ENCODE assay signal across 8 cellular contexts in the genomic region with DNA sequence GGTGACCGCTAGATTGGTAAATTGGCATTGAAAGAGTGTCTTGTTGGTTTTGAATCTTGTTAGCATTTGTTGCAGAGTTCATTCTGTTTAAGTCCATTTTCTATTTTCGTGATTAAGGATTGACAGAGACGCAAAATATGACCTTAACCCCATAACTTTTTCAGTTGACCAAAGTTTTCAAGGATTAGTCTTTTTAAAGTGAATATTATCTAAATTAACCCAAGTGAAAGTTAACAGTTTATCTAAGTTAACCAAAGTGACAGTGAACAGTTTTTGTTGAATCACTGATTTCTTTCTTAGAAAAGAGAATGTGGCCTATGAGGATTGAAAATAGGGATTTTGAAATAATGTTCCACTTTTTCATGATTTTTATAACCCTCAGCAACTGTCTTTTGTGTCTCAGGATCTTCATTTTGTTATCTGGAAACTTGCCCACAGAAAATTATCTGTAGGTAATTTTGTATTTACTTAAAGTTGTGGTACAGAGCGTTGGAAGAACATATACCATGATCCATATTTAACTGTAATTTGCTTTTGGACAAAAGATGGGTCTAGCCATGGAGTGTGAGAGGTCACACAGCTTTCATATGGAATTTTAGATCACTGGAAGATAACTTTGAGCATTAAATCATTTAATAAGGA. TPM values are rescaled to one million over a fixed set of nuclear protein-coding genes. Genes with fewer than 3 reads are reported as not detected.
DNase-seq lines count a peak whose midpoint lies in the region; ATAC-seq, FAIRE-seq and TF ChIP-seq lines count a peak whose summit lies in the region.

No MANE protein-coding gene starts in this region.

- peaks cover 15% of the 10 kb centered on the region for H3K36me3 Mint-ChIP-seq in T-helper 1 cell treated with Interleukin-12 subunit alpha and Interleukin-12 subunit beta and Interleukin-4 antibody, amounts not matched to agents 30 μg/mL and 1 μg/mL, for 36 hours (ENCODE audit: low read depth)
- H3K36me3 Mint-ChIP-seq in activated naive CD8-positive, alpha-beta T cell treated with anti-CD3 and anti-CD28 coated beads for 36 hours = peaks cover 5% of the 10 kb centered on the region

- H3K4me3 Mint-ChIP-seq in T-helper 1 cell treated with Interleukin-12 subunit alpha and Interleukin-12 subunit beta and Interleukin-4 antibody, amounts not matched to agents 30 μg/mL and 1 μg/mL, for 36 hours = peak overlapping the region; percentile 85
- peak overlapping the region; percentile 79 for H3K4me3 Mint-ChIP-seq in activated naive CD8-positive, alpha-beta T cell treated with anti-CD3 and anti-CD28 coated beads for 36 hours

- DNase-seq in T-helper 1 cell (no peak), keratinocyte (ENCODE audit: low read depth, low spot score) (no peak), substantia nigra (lab: John Stamatoyannopoulos, UW) (no peak), pons (ENCODE audit: low spot score) (no peak)
- no peak for DNase-seq in activated naive CD8-positive, alpha-beta T cell treated with anti-CD3 and anti-CD28 coated beads for 36 hours
- no peak for DNase-seq in activated CD4-positive, alpha-beta T cell treated with anti-CD3 and anti-CD28 coated beads for 1 hour

- peak overlapping the region; percentile 94 for H3K4me2 ChIP-seq in keratinocyte (ENCODE audit: control insufficient read depth, extremely low read depth, insufficient read depth, low read depth, low read length)

- H3K4me1 Mint-ChIP-seq in T-helper 1 cell treated with Interleukin-12 subunit alpha and Interleukin-12 subunit beta and Interleukin-4 antibody, amounts not matched to agents 30 μg/mL and 1 μg/mL, for 36 hours (ENCODE audit: low read depth) = peaks cover 38% of the 10 kb centered on the region
- H3K4me1 Mint-ChIP-seq in activated naive CD8-positive, alpha-beta T cell treated with anti-CD3 and anti-CD28 coated beads for 36 hours = peaks cover 29% of the 10 kb centered on the region

- no peaks in the 10 kb centered on the region for H3K9me1 ChIP-seq in keratinocyte (ENCODE audit: control insufficient read depth, extremely low read depth, insufficient read depth, low read length)

- peaks cover 60% of the 10 kb centered on the region for H3K79me2 ChIP-seq in keratinocyte (ENCODE audit: control insufficient read depth, insufficient read depth, low read length)

- FAIRE-seq in keratinocyte (lab: Jason Lieb, UNC) = no peak

- no peaks in the 10 kb centered on the region for H3K27me3 ChIP-seq in keratinocyte (ENCODE audit: control insufficient read depth, extremely low read depth, insufficient read depth, low read length)

- no peak for TF ChIP-seq CTCF in keratinocyte (optimal IDR thresholded peaks at IDR 0.05 in 1 of 3, IDR thresholded peaks at IDR 0.05 in 1 of 3, conservative IDR thresholded peaks at IDR 0.05 in 1 of 3; ENCODE audit: extremely low read depth in 1 of 3, insufficient read depth in 2 of 3, low read length in 3 of 3)

- peak overlapping the region; percentile 98 for H3K27ac ChIP-seq in keratinocyte (ENCODE audit: control insufficient read depth, insufficient read depth, low read length)
- H3K27ac ChIP-seq in substantia nigra (ENCODE audit: low read depth, low read length, poor library complexity, severe bottlenecking) = peak overlapping the region; percentile 100

- no peaks in the 10 kb centered on the region for H3K27me3 Mint-ChIP-seq in T-helper 1 cell treated with Interleukin-12 subunit alpha and Interleukin-12 subunit beta and Interleukin-4 antibody, amounts not matched to agents 30 μg/mL and 1 μg/mL, for 36 hours (ENCODE audit: low read depth)
- no peaks in the 10 kb centered on the region for H3K27me3 Mint-ChIP-seq in activated naive CD8-positive, alpha-beta T cell treated with anti-CD3 and anti-CD28 coated beads for 36 hours

- H3K9ac ChIP-seq in keratinocyte (ENCODE audit: control insufficient read depth, extremely low read depth, insufficient read depth, low read length) = peak overlapping the region; percentile 96

- peaks cover 14% of the 10 kb centered on the region for H3K4me1 ChIP-seq in keratinocyte (ENCODE audit: control insufficient read depth, extremely low read depth, insufficient read depth, low read length)

- dilution Hi-C loops in keratinocyte (cut with MboI; ENCODE audit: extremely low pct_ligation_motif_present, low sequenced_read_pairs) = no loop called here

- no peak for ATAC-seq in HG02623 (IDR thresholded peaks at IDR 0.05; ENCODE audit: unreplicated experiment)

- H4K20me1 ChIP-seq in keratinocyte (ENCODE audit: control insufficient read depth, extremely low read depth, insufficient read depth, low read length) = peaks cover 4% of the 10 kb centered on the region

- H2AFZ ChIP-seq in keratinocyte (ENCODE audit: control insufficient read depth, low read length) = no peak overlapping the region

- no peaks in the 10 kb centered on the region for H3K9me3 ChIP-seq in keratinocyte (ENCODE audit: control insufficient read depth, low read depth, low read length)

- peak overlapping the region; percentile 79 to 92 (median 85) for H3K4me3 ChIP-seq in keratinocyte (ENCODE audit: control insufficient read depth in 2 of 3, extremely low read depth in 1 of 3, insufficient read depth in 2 of 3, low read depth in 1 of 3, low read length in 3 of 3)

- no peaks in the 10 kb centered on the region for H3K9me3 Mint-ChIP-seq in T-helper 1 cell treated with Interleukin-12 subunit alpha and Interleukin-12 subunit beta and Interleukin-4 antibody, amounts not matched to agents 30 μg/mL and 1 μg/mL, for 36 hours
- no peaks in the 10 kb centered on the region for H3K9me3 Mint-ChIP-seq in activated naive CD8-positive, alpha-beta T cell treated with anti-CD3 and anti-CD28 coated beads for 36 hours

- peaks cover 0 to 6% of the 10 kb centered on the region in 2 experiments for H3K36me3 ChIP-seq in keratinocyte (ENCODE audit: control insufficient read depth in 2 of 2, extremely low read depth in 1 of 2, insufficient read depth in 2 of 2, low read length in 2 of 2)

- peak overlapping the region; percentile 83 for H3K27ac Mint-ChIP-seq in T-helper 1 cell treated with Interleukin-12 subunit alpha and Interleukin-12 subunit beta and Interleukin-4 antibody, amounts not matched to agents 30 μg/mL and 1 μg/mL, for 36 hours
- H3K27ac Mint-ChIP-seq in activated naive CD8-positive, alpha-beta T cell treated with anti-CD3 and anti-CD28 coated beads for 36 hours = peak overlapping the region; percentile 82

RNA-seq across cellular contexts. Expression of gene CPEB2, which starts 3.3 kb away (rescaled TPM):
- total RNA-seq in activated naive CD8-positive, alpha-beta T cell treated with anti-CD3 and anti-CD28 coated beads for 36 hours = 1 to 10 TPM; 3.0 to 4.0 TPM
- polyA plus RNA-seq in keratinocyte = 7.6 to 15.1 TPM (median 10.2 TPM) in 3 replicates
- 15.3 TPM for polyA plus RNA-seq in keratinocyte (2011; ENCODE audit: low read depth)
- polyA plus RNA-seq in keratinocyte (2011; cell fraction: cytosol; rRNA removed) = 5.7 and 11.8 TPM in 2 replicates
- 25.5 and 37.2 TPM in 2 replicates for polyA plus RNA-seq in keratinocyte (2011; cell fraction: nucleus; rRNA removed)
- polyA plus RNA-seq in keratinocyte (2012; ENCODE audit: low replicate concordance) = 8.7 and 21.9 TPM in 2 replicates
- 5.4 to 24.8 TPM (median 16.1 TPM) in 3 replicates for polyA minus RNA-seq in keratinocyte
- polyA minus RNA-seq in keratinocyte (2011; cell fraction: cytosol; rRNA and poly(A)+ RNA removed) = 6.3 TPM
- 19.0 and 46.3 TPM in 2 replicates for polyA minus RNA-seq in keratinocyte (2011; cell fraction: nucleus; rRNA and poly(A)+ RNA removed)
